Comparison of ENCODE assay signal across 19 cellular contexts in the genomic region with DNA sequence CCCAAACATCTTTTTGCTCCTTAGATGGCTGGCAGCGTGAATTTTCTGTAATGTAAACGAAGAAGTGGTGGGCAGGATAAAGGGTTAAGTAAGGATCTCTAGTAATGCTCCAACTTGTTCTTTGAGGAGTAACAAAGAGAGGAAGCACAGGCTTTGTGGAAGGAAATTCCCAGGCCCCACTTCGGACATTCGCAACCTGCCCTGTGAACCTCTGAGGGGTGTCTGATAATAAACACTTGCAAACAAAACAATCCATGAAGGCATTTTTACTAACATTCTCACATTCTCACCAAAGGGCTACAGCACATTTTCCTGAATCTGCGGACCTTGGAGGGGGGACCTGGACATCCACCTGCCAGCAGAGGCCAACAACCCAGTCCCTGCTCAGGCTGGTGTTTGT. TPM values are rescaled to one million over a fixed set of nuclear protein-coding genes. Genes with fewer than 3 reads are reported as not detected.
"Had no signal": no experiment of that assay in that cellular context is flagged by ENCODE, and none has a peak within 500 bp of the region (broad histone marks: within the 10 kb centered on the region; RNA-seq: fewer than 3 reads in every experiment).

No MANE protein-coding gene starts in this region.

- H3K36me3 ChIP-seq: ascending aorta, breast epithelium, gastroesophageal sphincter, stomach, thoracic aorta had no signal

- FAIRE-seq: keratinocyte had no signal

- H3K4me1 ChIP-seq: ascending aorta, breast epithelium, gastroesophageal sphincter had no signal

- H3K9ac ChIP-seq: parathyroid adenoma had no signal

- DNase-seq: activated CD4-positive, alpha-beta T cell treated with anti-CD3 and anti-CD28 coated beads for 1 hour; activated CD4-positive, alpha-beta T cell treated with anti-CD3 and anti-CD28 coated beads, Interleukin-2, amount 50 U/mL, for 4 hours; activated naive CD4-positive, alpha-beta T cell treated with anti-CD3 and anti-CD28 coated beads, Interleukin-2, amount 10 ng/mL, durations not matched to agents 7 days and 5 days; activated T-cell treated with anti-CD3 and anti-CD28 coated beads for 4 hours; effector memory CD8-positive, alpha-beta T cell; mammary epithelial cell; naive B cell; stomach; T-helper 1 cell; T1000 had no signal

- H3K27ac ChIP-seq: ascending aorta, hepatocyte, parathyroid adenoma, thoracic aorta had no signal

- H3K4me2 ChIP-seq: hepatocyte had no signal

- H3K9me3 ChIP-seq: ascending aorta, breast epithelium, gastroesophageal sphincter, stomach, thoracic aorta had no signal

- H3K4me3 ChIP-seq: ascending aorta, breast epithelium, gastroesophageal sphincter, hepatocyte, stomach, thoracic aorta had no signal

- ATAC-seq: effector memory CD8-positive, alpha-beta T cell; gastroesophageal sphincter; SK-N-SH treated with all-trans-retinoic acid at 6 μM for 48 hours had no signal

- H3K27me3 ChIP-seq: ascending aorta, breast epithelium, gastroesophageal sphincter, hepatocyte, stomach had no signal

- H3K79me2 ChIP-seq: hepatocyte, parathyroid adenoma had no signal

- H2AFZ ChIP-seq: hepatocyte, parathyroid adenoma had no signal

RNA-seq across cellular contexts. Expression of a gene that starts 25.8 kb away (rescaled TPM):
- total RNA-seq: mononuclear cell had no signal
- polyA plus RNA-seq: keratinocyte had no signal
